9 cellular contexts compared by ENCODE assay signal in the genomic region with DNA sequence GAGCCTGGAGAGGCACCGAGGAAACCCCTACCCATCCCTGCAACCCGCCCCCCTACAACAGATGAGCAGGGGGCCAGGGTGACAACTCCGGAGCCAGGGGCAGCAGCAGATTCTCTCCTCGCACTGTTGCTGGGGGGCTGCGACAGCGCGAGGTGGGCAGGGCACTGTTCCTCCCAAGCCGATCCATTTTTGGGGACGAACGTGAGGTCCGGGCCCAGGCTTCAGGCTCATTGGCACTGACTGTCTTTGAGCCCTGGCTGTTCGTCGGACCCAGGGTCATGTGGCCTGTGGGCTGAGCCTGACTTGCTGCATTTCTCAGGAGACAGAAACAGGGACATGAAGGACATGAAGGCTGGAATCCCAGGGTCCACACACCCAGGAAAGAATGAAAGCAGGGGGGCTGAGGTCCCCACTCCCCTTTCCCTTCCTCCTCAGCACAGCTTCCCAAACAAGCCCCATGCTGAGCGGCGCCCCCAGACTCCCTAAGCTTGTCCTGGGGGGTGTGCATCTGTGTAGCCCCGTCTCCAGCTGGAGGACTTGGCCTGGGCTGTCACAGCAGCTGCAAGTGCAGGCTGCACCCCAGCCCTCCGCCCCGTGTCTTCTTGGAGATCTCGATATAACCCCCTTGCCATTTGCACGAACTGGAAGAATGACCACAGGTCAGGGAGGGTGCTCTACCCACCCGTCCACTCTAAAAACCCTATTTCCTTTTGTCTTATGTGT. TPM values are rescaled to one million over a fixed set of nuclear protein-coding genes. Genes with fewer than 3 reads are reported as not detected.
DNase-seq lines count a peak whose midpoint lies in the region; ATAC-seq and TF ChIP-seq lines count a peak whose summit lies in the region.
"Had no signal": no experiment of that assay in that cellular context is flagged by ENCODE, and none has a peak within 500 bp of the region (broad histone marks: within the 10 kb centered on the region; RNA-seq: fewer than 3 reads in every experiment).

No MANE protein-coding gene starts in this region.

- peak overlapping the region; percentile 82 for H3K9ac ChIP-seq in neuronal stem cell (ENCODE audit: low read depth, low read length, poor library complexity)

- peak overlapping the region; percentile 59 for H2BK15ac ChIP-seq in neuronal stem cell (ENCODE audit: low read length)

- peak overlapping the region; percentile 96 for H3K4ac ChIP-seq in neuronal stem cell (ENCODE audit: low read length)

- H3K27ac ChIP-seq in cardiac muscle cell (peak overlapping the region; percentile 63), neuronal stem cell (replicated peaks; ENCODE audit: low read length) (peak overlapping the region; percentile 99)

- H2BK120ac ChIP-seq in neuronal stem cell (ENCODE audit: low read depth, low read length) = peak overlapping the region; percentile 3

- TF ChIP-seq CTCF in cardiac muscle cell (IDR thresholded peaks at IDR 0.05; ENCODE audit: low read depth, low read length) (no peak), fibroblast of pulmonary artery (IDR thresholded peaks at IDR 0.05; ENCODE audit: low read length, missing control alignments) (no peak)

- H3K14ac ChIP-seq in neuronal stem cell (ENCODE audit: low read length) = peak overlapping the region; percentile 73

- peak overlapping the region; percentile 91 for H2BK5ac ChIP-seq in neuronal stem cell (ENCODE audit: low read length)

- H2AK5ac ChIP-seq in neuronal stem cell (ENCODE audit: low read depth, low read length) = peak overlapping the region; percentile 88

- H3K79me1 ChIP-seq in neuronal stem cell (ENCODE audit: low read depth, low read length) = peaks cover 16% of the 10 kb centered on the region

- H3K4me1 ChIP-seq in cardiac muscle cell (ENCODE audit: low read depth) (peaks cover 18% of the 10 kb centered on the region), neuronal stem cell (ENCODE audit: control insufficient read depth in 2 of 2, insufficient read depth in 1 of 2, low read depth in 1 of 2, low read length in 2 of 2) (peaks cover 26 to 40% of the 10 kb centered on the region in 2 donors)

- H3K4me2 ChIP-seq in neuronal stem cell (ENCODE audit: insufficient read depth, low read length, poor library complexity, severe bottlenecking) = peak overlapping the region; percentile 54

- H3K23ac ChIP-seq in neuronal stem cell (ENCODE audit: low read depth, low read length, poor library complexity) = no peak overlapping the region

- H2AFZ ChIP-seq in neuronal stem cell (ENCODE audit: low read length) = peak overlapping the region; percentile 74

- H3K27me3 ChIP-seq in cardiac muscle cell = no peaks in the 10 kb centered on the region
- no peaks in the 10 kb centered on the region for H3K27me3 ChIP-seq in neuronal stem cell (ENCODE audit: control insufficient read depth in 3 of 3, insufficient read depth in 3 of 3, low read depth in 1 of 3, low read length in 3 of 3)

- no CpG with 5 or more reads among the region's 21 CpGs for WGBS in neuronal stem cell (ENCODE audit: extremely low coverage in 2 of 2, insufficient read length in 2 of 2, insufficient replicate concordance in 1 of 2), 2 donors

- peak overlapping the region; percentile 58 for H4K8ac ChIP-seq in neuronal stem cell (ENCODE audit: low read depth, low read length)

- H3K18ac ChIP-seq in neuronal stem cell (ENCODE audit: low read length) = peak overlapping the region; percentile 97

- intact Hi-C loops in cardiac septum (cut with DNase I) = loop anchor here (5.0 kb wide), 1 partner anchor 48 kb away; no protein-coding TSS in a partner anchor

- ATAC-seq in HG03571 (IDR thresholded peaks at IDR 0.05; ENCODE audit: unreplicated experiment) = no peak

- H3K4me3 ChIP-seq in cardiac muscle cell (no peak overlapping the region), fibroblast of pulmonary artery (replicated peaks; ENCODE audit: low read depth, low read length) (peak overlapping the region; percentile 40), neuronal stem cell (ENCODE audit: low read length in 2 of 2) (peak overlapping the region; percentile 5 to 34)

- H4K91ac ChIP-seq in neuronal stem cell (ENCODE audit: low read depth, low read length, poor library complexity) = peak overlapping the region; percentile 90

- H3K36me3 ChIP-seq in cardiac muscle cell = no peaks in the 10 kb centered on the region
- H3K36me3 ChIP-seq in neuronal stem cell (replicated peaks in 1 of 2; ENCODE audit: control insufficient read depth in 2 of 2, insufficient read depth in 2 of 2, low read length in 2 of 2) = peaks cover 5 to 6% of the 10 kb centered on the region in 2 donors

- H3K9me3 ChIP-seq in cardiac muscle cell (ENCODE audit: low read depth) = no peaks in the 10 kb centered on the region
- H3K9me3 ChIP-seq in neuronal stem cell (replicated peaks in 1 of 2; ENCODE audit: control insufficient read depth in 2 of 2, insufficient read depth in 1 of 2, low read depth in 1 of 2, low read length in 2 of 2) = no peaks in the 10 kb centered on the region

- peak overlapping the region; percentile 59 for H2BK12ac ChIP-seq in neuronal stem cell (ENCODE audit: low read length)

- DNase-seq in cardiac muscle cell (ENCODE audit: low read depth in 1 of 2, low spot score in 1 of 2) = peak in 1 of 2 donors; percentile 33
- no peak for DNase-seq in cardiac septum (ENCODE audit: low spot score)
- peak; percentile 19 for DNase-seq in fibroblast of pulmonary artery (ENCODE audit: low read depth)
- no peak for DNase-seq in neuronal stem cell (ENCODE audit: low spot score)
- no peak for DNase-seq in NCI-H128 (lab: John Stamatoyannopoulos, UW; ENCODE audit: unreplicated experiment)
- DNase-seq in central memory CD4-positive, alpha-beta T cell = no peak
- no peak for DNase-seq in NAMALWA (ENCODE audit: low spot score)
- DNase-seq: activated B cell treated with CpG ODN at 0.5 μM for 24 hours had no signal

RNA-seq across cellular contexts. Expression of gene CEP295NL, which starts 18.7 kb away (rescaled TPM):
- total RNA-seq in cardiac muscle cell (0.21 and 0.42 TPM in 2 replicates), cardiac septum (1.6 TPM)
- not detected in 2 replicates for polyA plus RNA-seq in cardiac muscle cell
- 0.01 TPM for polyA plus RNA-seq in neuronal stem cell (2013, experiment 1 of 2)
- polyA plus RNA-seq in neuronal stem cell (2013, experiment 2 of 2) = 0.03 TPM

RNA-seq across cellular contexts. Expression of gene TIMP2, which starts 40.9 kb away (rescaled TPM):
- total RNA-seq in cardiac muscle cell = 22.0 and 25.8 TPM in 2 replicates
- polyA plus RNA-seq in cardiac muscle cell = 4.2 and 5.9 TPM in 2 replicates
- 95.5 TPM for total RNA-seq in cardiac septum
- 45.1 TPM for polyA plus RNA-seq in neuronal stem cell (2013, experiment 1 of 2)
- 45.9 TPM for polyA plus RNA-seq in neuronal stem cell (2013, experiment 2 of 2)

RNA-seq across cellular contexts. Expression of gene USP36, which starts 43.7 kb away (rescaled TPM):
- total RNA-seq in cardiac muscle cell (18.9 and 27.8 TPM in 2 replicates), cardiac septum (19.5 TPM)
- 27.1 and 35.4 TPM in 2 replicates for polyA plus RNA-seq in cardiac muscle cell
- polyA plus RNA-seq in neuronal stem cell (2013, experiment 1 of 2) = 21.1 TPM
- polyA plus RNA-seq in neuronal stem cell (2013, experiment 2 of 2) = 23.6 TPM
